1 cellular context compared by ENCODE assay signal in genomic region chr18:712401-713134, GRCh38.
TF ChIP-seq lines count a peak whose summit lies in the region.

A gene with protein sequence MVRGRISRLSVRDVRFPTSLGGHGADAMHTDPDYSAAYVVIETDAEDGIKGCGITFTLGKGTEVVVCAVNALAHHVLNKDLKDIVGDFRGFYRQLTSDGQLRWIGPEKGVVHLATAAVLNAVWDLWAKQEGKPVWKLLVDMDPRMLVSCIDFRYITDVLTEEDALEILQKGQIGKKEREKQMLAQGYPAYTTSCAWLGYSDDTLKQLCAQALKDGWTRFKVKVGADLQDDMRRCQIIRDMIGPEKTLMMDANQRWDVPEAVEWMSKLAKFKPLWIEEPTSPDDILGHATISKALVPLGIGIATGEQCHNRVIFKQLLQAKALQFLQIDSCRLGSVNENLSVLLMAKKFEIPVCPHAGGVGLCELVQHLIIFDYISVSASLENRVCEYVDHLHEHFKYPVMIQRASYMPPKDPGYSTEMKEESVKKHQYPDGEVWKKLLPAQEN (minus strand): TSS chr18:712630. CDS start chr18:712587, 43 bp downstream.

TF ChIP-seq in GM12878, 131 proteins besides CTCF, POLR2A, EP300 and RAD21 (continued from another document and continues in another):
- TF ChIP-seq ATF3 (IDR thresholded peaks at IDR 0.05; ENCODE audit: borderline replicate concordance, extremely low read depth, low read depth, low read length) (no peak), CBX5 (IDR thresholded peaks at IDR 0.05; ENCODE audit: low read depth) (0 out of 2 replicates have a peak, but pooled peaks have one; percentile 7), NRF1 (conservative IDR thresholded peaks at IDR 0.05; ENCODE audit: low read depth, low read length) (no peak), SMAD5 (IDR thresholded peaks at IDR 0.05; ENCODE audit: low read depth) (no peak), EED (IDR thresholded peaks at IDR 0.05; ENCODE audit: low read depth) (no peak), GABPA (IDR thresholded peaks at IDR 0.05; ENCODE audit: low read depth) (no peak), BACH1 (IDR thresholded peaks at IDR 0.05; ENCODE audit: borderline replicate concordance) (no peak), CREB1 (IDR thresholded peaks at IDR 0.05; ENCODE audit: low read depth) (0 out of 2 replicates have a peak, but pooled peaks have one; percentile 26), CBFB (IDR thresholded peaks at IDR 0.05; ENCODE audit: low read depth) (no peak), SMC3 (IDR thresholded peaks at IDR 0.05; ENCODE audit: borderline replicate concordance, low read length) (no peak), SKIL (IDR thresholded peaks at IDR 0.05; ENCODE audit: low read depth, poor library complexity, severe bottlenecking) (no peak), GATAD2B (conservative IDR thresholded peaks at IDR 0.05; ENCODE audit: low read depth) (no peak), BMI1 (IDR thresholded peaks at IDR 0.05; ENCODE audit: borderline replicate concordance) (no peak), BHLHE40 (IDR thresholded peaks at IDR 0.05; ENCODE audit: borderline replicate concordance in 1 of 2, low read depth in 2 of 2, low read length in 1 of 2) (no peak), CEBPZ (IDR thresholded peaks at IDR 0.05; ENCODE audit: low read depth, low read length) (no peak), KDM1A (IDR thresholded peaks at IDR 0.05; ENCODE audit: borderline replicate concordance) (no peak), ATF7 (IDR thresholded peaks at IDR 0.05; ENCODE audit: low read depth) (no peak), CEBPB (IDR thresholded peaks at IDR 0.05; ENCODE audit: borderline replicate concordance in 1 of 2, low read depth in 2 of 2, low read length in 2 of 2) (no peak), SIX5 (IDR thresholded peaks at IDR 0.05; ENCODE audit: low read depth, low read length, severe bottlenecking) (no peak), ZNF274 (IDR thresholded peaks at IDR 0.05; ENCODE audit: insufficient read depth, insufficient read length) (no peak), YY1 (IDR thresholded peaks at IDR 0.05; ENCODE audit: low read depth, low read length) (peak; percentile 90), HDAC6 (IDR thresholded peaks at IDR 0.05; ENCODE audit: unreplicated experiment) (no peak), CBX3 (IDR thresholded peaks at IDR 0.05; ENCODE audit: borderline replicate concordance, low read depth) (no peak), SP1 (IDR thresholded peaks at IDR 0.05; ENCODE audit: low read depth, low read length) (no peak), SIN3A (IDR thresholded peaks at IDR 0.05; ENCODE audit: low read depth, low read length) (no peak), LARP7 (IDR thresholded peaks at IDR 0.05) (no peak), E2F8 (IDR thresholded peaks at IDR 0.05; ENCODE audit: low read depth, partially characterized antibody) (no peak), CREM (IDR thresholded peaks at IDR 0.05; ENCODE audit: low read depth) (no peak), TCF7 (IDR thresholded peaks at IDR 0.05; ENCODE audit: borderline replicate concordance) (no peak), JUND (IDR thresholded peaks at IDR 0.05; ENCODE audit: low read depth, low read length) (no peak), ZNF687 (IDR thresholded peaks at IDR 0.05) (no peak), HCFC1 (IDR thresholded peaks at IDR 0.05; ENCODE audit: low read length) (no peak), RFX5 (IDR thresholded peaks at IDR 0.05; ENCODE audit: low read depth, low read length) (no peak)
- TF ChIP-seq, protein P1, sequence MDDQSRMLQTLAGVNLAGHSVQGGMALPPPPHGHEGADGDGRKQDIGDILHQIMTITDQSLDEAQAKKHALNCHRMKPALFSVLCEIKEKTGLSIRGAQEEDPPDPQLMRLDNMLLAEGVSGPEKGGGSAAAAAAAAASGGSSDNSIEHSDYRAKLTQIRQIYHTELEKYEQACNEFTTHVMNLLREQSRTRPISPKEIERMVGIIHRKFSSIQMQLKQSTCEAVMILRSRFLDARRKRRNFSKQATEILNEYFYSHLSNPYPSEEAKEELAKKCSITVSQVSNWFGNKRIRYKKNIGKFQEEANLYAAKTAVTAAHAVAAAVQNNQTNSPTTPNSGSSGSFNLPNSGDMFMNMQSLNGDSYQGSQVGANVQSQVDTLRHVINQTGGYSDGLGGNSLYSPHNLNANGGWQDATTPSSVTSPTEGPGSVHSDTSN (IDR thresholded peaks at IDR 0.05; ENCODE audit: insufficient replicate concordance, low read depth, low read length): no peak
- TF ChIP-seq, protein P2, sequence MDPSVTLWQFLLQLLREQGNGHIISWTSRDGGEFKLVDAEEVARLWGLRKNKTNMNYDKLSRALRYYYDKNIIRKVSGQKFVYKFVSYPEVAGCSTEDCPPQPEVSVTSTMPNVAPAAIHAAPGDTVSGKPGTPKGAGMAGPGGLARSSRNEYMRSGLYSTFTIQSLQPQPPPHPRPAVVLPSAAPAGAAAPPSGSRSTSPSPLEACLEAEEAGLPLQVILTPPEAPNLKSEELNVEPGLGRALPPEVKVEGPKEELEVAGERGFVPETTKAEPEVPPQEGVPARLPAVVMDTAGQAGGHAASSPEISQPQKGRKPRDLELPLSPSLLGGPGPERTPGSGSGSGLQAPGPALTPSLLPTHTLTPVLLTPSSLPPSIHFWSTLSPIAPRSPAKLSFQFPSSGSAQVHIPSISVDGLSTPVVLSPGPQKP (IDR thresholded peaks at IDR 0.05; ENCODE audit: low read depth, low read length): no peak
- TF ChIP-seq, protein P3, sequence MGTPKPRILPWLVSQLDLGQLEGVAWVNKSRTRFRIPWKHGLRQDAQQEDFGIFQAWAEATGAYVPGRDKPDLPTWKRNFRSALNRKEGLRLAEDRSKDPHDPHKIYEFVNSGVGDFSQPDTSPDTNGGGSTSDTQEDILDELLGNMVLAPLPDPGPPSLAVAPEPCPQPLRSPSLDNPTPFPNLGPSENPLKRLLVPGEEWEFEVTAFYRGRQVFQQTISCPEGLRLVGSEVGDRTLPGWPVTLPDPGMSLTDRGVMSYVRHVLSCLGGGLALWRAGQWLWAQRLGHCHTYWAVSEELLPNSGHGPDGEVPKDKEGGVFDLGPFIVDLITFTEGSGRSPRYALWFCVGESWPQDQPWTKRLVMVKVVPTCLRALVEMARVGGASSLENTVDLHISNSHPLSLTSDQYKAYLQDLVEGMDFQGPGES (IDR thresholded peaks at IDR 0.05): no peak
- TF ChIP-seq, protein P4, sequence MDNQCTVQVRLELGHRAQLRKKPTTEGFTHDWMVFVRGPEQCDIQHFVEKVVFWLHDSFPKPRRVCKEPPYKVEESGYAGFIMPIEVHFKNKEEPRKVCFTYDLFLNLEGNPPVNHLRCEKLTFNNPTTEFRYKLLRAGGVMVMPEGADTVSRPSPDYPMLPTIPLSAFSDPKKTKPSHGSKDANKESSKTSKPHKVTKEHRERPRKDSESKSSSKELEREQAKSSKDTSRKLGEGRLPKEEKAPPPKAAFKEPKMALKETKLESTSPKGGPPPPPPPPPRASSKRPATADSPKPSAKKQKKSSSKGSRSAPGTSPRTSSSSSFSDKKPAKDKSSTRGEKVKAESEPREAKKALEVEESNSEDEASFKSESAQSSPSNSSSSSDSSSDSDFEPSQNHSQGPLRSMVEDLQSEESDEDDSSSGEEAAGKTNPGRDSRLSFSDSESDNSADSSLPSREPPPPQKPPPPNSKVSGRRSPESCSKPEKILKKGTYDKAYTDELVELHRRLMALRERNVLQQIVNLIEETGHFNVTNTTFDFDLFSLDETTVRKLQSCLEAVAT (IDR thresholded peaks at IDR 0.05): no peak
